22 cellular contexts compared by ENCODE assay signal in genomic region chr12:97160277-97160676, GRCh38.
"Had no signal": no experiment of that assay in that cellular context is flagged by ENCODE, and none has a peak within 500 bp of the region (broad histone marks: within the 10 kb centered on the region; RNA-seq: fewer than 3 reads in every experiment).

No MANE protein-coding gene starts in this region.

- H3K27ac Mint-ChIP-seq: immature natural killer cell; natural killer cell; stimulated activated memory B cell treated with anti-CD40 and anti-IgM and Interleukin-4, amounts not matched to agents 10 μg/mL and 1 μg/mL and 100 μg/mL, for 72 hours had no signal

- H3K4me3 ChIP-seq: dorsolateral prefrontal cortex, lower lobe of right lung, prostate gland, right atrium auricular region, sigmoid colon, testis, tibial artery, upper lobe of left lung, uterus had no signal

- H3K36me3 ChIP-seq: lower lobe of right lung, prostate gland, right atrium auricular region, sigmoid colon, tibial artery, upper lobe of left lung, uterus had no signal

- H3K9me3 Mint-ChIP-seq: stimulated activated memory B cell treated with anti-CD40 and anti-IgM and Interleukin-4, amounts not matched to agents 10 μg/mL and 1 μg/mL and 100 μg/mL, for 72 hours had no signal

- H3K27me3 ChIP-seq: dorsolateral prefrontal cortex, right atrium auricular region, sigmoid colon, testis, tibial artery, upper lobe of left lung, uterus had no signal

- H3K9me3 ChIP-seq: lower lobe of right lung, prostate gland, right atrium auricular region, sigmoid colon, testis, tibial artery, upper lobe of left lung, uterus had no signal

- DNase-seq: cerebellar nuclear complex; dorsolateral prefrontal cortex; effector CD4-positive, alpha-beta T cell; hypothalamus; immature natural killer cell; left ventricle myocardium superior; lower lobe of right lung; natural killer cell; occipital lobe; sigmoid colon; stimulated activated CD4-positive, alpha-beta T cell treated with anti-CD3 and anti-CD28 coated beads, Interleukin-2, amount 100 ng/mL, for 24 hours; stimulated activated CD4-positive, alpha-beta T cell treated with anti-CD3 and anti-CD28 coated beads, Interleukin-4, amount 100 ng/mL, for 24 hours; stimulated activated naive CD8-positive, alpha-beta T cell treated with anti-CD3 and anti-CD28 coated beads, Interleukin-15, Interleukin-2, amounts not matched to agents 100 U/mL and 50 U/mL, for 24 hours; substantia nigra; testis; tibial artery; upper lobe of left lung; uterus had no signal

- H2AFZ ChIP-seq: parathyroid adenoma had no signal

- H3K4me1 ChIP-seq: lower lobe of right lung, parathyroid adenoma, prostate gland, right atrium auricular region, sigmoid colon, testis, tibial artery, upper lobe of left lung, uterus had no signal

- H3K27me3 Mint-ChIP-seq: stimulated activated memory B cell treated with anti-CD40 and anti-IgM and Interleukin-4, amounts not matched to agents 10 μg/mL and 1 μg/mL and 100 μg/mL, for 72 hours had no signal

- H3K79me2 ChIP-seq: parathyroid adenoma had no signal

- H3K4me1 Mint-ChIP-seq: immature natural killer cell; natural killer cell; stimulated activated memory B cell treated with anti-CD40 and anti-IgM and Interleukin-4, amounts not matched to agents 10 μg/mL and 1 μg/mL and 100 μg/mL, for 72 hours had no signal

- H3K36me3 Mint-ChIP-seq: immature natural killer cell; natural killer cell; stimulated activated memory B cell treated with anti-CD40 and anti-IgM and Interleukin-4, amounts not matched to agents 10 μg/mL and 1 μg/mL and 100 μg/mL, for 72 hours had no signal

- ATAC-seq: left ventricle myocardium superior; lower lobe of right lung; stimulated activated memory B cell treated with anti-CD40 and anti-IgM and Interleukin-4, amounts not matched to agents 10 μg/mL and 1 μg/mL and 100 μg/mL, for 72 hours; stimulated activated naive CD8-positive, alpha-beta T cell treated with anti-CD3 and anti-CD28 coated beads, Interleukin-15, Interleukin-2, amounts not matched to agents 100 U/mL and 50 U/mL, for 24 hours had no signal

- H3K4me3 Mint-ChIP-seq: immature natural killer cell; natural killer cell; stimulated activated memory B cell treated with anti-CD40 and anti-IgM and Interleukin-4, amounts not matched to agents 10 μg/mL and 1 μg/mL and 100 μg/mL, for 72 hours had no signal

- H3K27ac ChIP-seq: dorsolateral prefrontal cortex, lower lobe of right lung, parathyroid adenoma, prostate gland, right atrium auricular region, sigmoid colon, testis, tibial artery, upper lobe of left lung, uterus had no signal

- H3K9ac ChIP-seq: parathyroid adenoma had no signal
